In genomic region chr12:53103860-53104305, GRCh38 we compare ENCODE assay signal across 1 cellular context.
TF ChIP-seq lines count a peak whose summit lies in the region.

No MANE protein-coding gene starts in this region.

TF ChIP-seq in H1, 55 proteins besides CTCF, POLR2A, EP300 and RAD21:
- TF ChIP-seq TCF12 (IDR thresholded peaks at IDR 0.05; ENCODE audit: low read depth, low read length) (no peak), SIN3A (conservative IDR thresholded peaks at IDR 0.05 in 1 of 2, IDR thresholded peaks at IDR 0.05 in 1 of 2; ENCODE audit: low read depth in 1 of 2, low read length in 2 of 2) (no peak), KDM1A (IDR thresholded peaks at IDR 0.05; ENCODE audit: borderline replicate concordance, low read length) (no peak), ATF2 (IDR thresholded peaks at IDR 0.05; ENCODE audit: low read length) (no peak), RNF2 (IDR thresholded peaks at IDR 0.05; ENCODE audit: borderline replicate concordance, low read depth, low read length, missing control alignments, poor library complexity, severe bottlenecking) (no peak), CBX8 (IDR thresholded peaks at IDR 0.05; ENCODE audit: borderline replicate concordance, low read depth, low read length) (no peak)
